In genomic region chr5:79200573-79201183, GRCh38 we compare ENCODE assay signal across 10 cellular contexts. TPM values are rescaled to one million over a fixed set of nuclear protein-coding genes. Genes with fewer than 3 reads are reported as not detected.
DNase-seq lines count a peak whose midpoint lies in the region; ATAC-seq, FAIRE-seq and TF ChIP-seq lines count a peak whose summit lies in the region.
"Had no signal": no experiment of that assay in that cellular context is flagged by ENCODE, and none has a peak within 500 bp of the region (broad histone marks: within the 10 kb centered on the region; RNA-seq: fewer than 3 reads in every experiment).

No MANE protein-coding gene starts in this region.

- TF ChIP-seq CTCF in A549 (IDR thresholded peaks at IDR 0.05) (peak; percentile 55), GM12864 (IDR thresholded peaks at IDR 0.05; ENCODE audit: low read depth, low read length, missing control alignments) (peak; percentile 58), OCI-LY3 (IDR thresholded peaks at IDR 0.05; ENCODE audit: low read depth, low read length) (peak; percentile 55), fibroblast of mammary gland (conservative IDR thresholded peaks at IDR 0.05; ENCODE audit: control insufficient read depth, insufficient read depth, low read depth, low read length) (peak; percentile 53)

- peak; percentile 87 to 90 for ATAC-seq in A549
- no peak for ATAC-seq in HG02970 (IDR thresholded peaks at IDR 0.05; ENCODE audit: low FRiP score, unreplicated experiment)
- ATAC-seq in HG03342 (IDR thresholded peaks at IDR 0.05; ENCODE audit: unreplicated experiment): no peak
- ATAC-seq in GM19467 (IDR thresholded peaks at IDR 0.05; ENCODE audit: unreplicated experiment): no peak

- 29% methylated on average over 3 of the region's 3 CpGs for WGBS in A549 (ENCODE audit: missing lambda C conversion rate)

- no peak overlapping the region for H3K4me2 ChIP-seq in A549
- 0 out of 2 replicates have a peak overlapping the region, but pooled peaks have one; percentile 24 for H3K4me2 ChIP-seq in OCI-LY3 (ENCODE audit: low read length)

- H3K4me3 ChIP-seq in A549 (no peak overlapping the region), GM12864 (ENCODE audit: low read depth, low read length) (no peak overlapping the region), OCI-LY3 (ENCODE audit: low read length) (no peak overlapping the region), fibroblast of mammary gland (ENCODE audit: control insufficient read depth, low read depth, low read length) (no peak overlapping the region)
- H3K4me3 ChIP-seq: uterus had no signal

- H3K4me1 ChIP-seq in A549: peaks cover 7% of the 10 kb centered on the region; the same call in 2 of the 3 replicates
- no peaks in the 10 kb centered on the region for H3K4me1 ChIP-seq in OCI-LY3 (ENCODE audit: low read length)
- H3K4me1 ChIP-seq: uterus had no signal

- no peaks in the 10 kb centered on the region for H3K79me2 ChIP-seq in OCI-LY3 (ENCODE audit: low read length)

- H3K27ac ChIP-seq in A549 (no peak overlapping the region), OCI-LY3 (ENCODE audit: low read length) (no peak overlapping the region)
- H3K27ac ChIP-seq: uterus had no signal

- POLR2A ChIA-PET in A549 (lab: Yijun Ruan, JAX): no interaction called here

- H4K20me1 ChIP-seq in OCI-LY3 (ENCODE audit: insufficient read depth, low read length): no peaks in the 10 kb centered on the region

- DNase-seq in A549 (ENCODE audit: low read depth in 1 of 2, low spot score in 1 of 2) (peak; percentile 20 to 56), GM12864 (ENCODE audit: low read depth) (no peak), fibroblast of mammary gland (ENCODE audit: low read depth) (peak; percentile 15), medulla oblongata (ENCODE audit: extremely low spot score) (no peak)
- DNase-seq: NCI-H187, uterus had no signal

- H2AFZ ChIP-seq in OCI-LY3 (ENCODE audit: low read depth, low read length): 0 out of 2 replicates have a peak overlapping the region, but pooled peaks have one; percentile 46

- H3K27me3 ChIP-seq in OCI-LY3 (ENCODE audit: low read depth, low read length): no peaks in the 10 kb centered on the region
- H3K27me3 ChIP-seq: uterus had no signal

- TF ChIP-seq EP300 in A549 (IDR thresholded peaks at IDR 0.05): no peak

- H3K36me3 ChIP-seq in OCI-LY3 (replicated peaks; ENCODE audit: low read depth, low read length): no peaks in the 10 kb centered on the region
- H3K36me3 ChIP-seq: uterus had no signal

- TF ChIP-seq POLR2A in A549 (IDR thresholded peaks at IDR 0.05; ENCODE audit: low read length): no peak

- CTCF ChIA-PET in A549 (lab: Yijun Ruan, JAX): interaction anchor here (0.7 to 2.1 kb wide), 8 partner anchors 9 to 264 kb away, joined by 3 to 7 read pairs (median 4); partner anchors contain the start of gene JMY

- no peak overlapping the region for H3K9ac ChIP-seq in OCI-LY3 (ENCODE audit: low read length)

- peak; percentile 27; a peak in 3 of 5 replicates for TF ChIP-seq RAD21 in A549 (conservative IDR thresholded peaks at IDR 0.05 in 1 of 2, IDR thresholded peaks at IDR 0.05 in 1 of 2)

- H3K9me3 ChIP-seq in A549: no peaks in the 10 kb centered on the region
- no peaks in the 10 kb centered on the region for H3K9me3 ChIP-seq in OCI-LY3 (ENCODE audit: insufficient read depth, low read length)
- H3K9me3 ChIP-seq: uterus had no signal

- no peak for FAIRE-seq in A549 (lab: Jason Lieb, UNC)

TF ChIP-seq in A549, 52 proteins besides CTCF, POLR2A, EP300 and RAD21:
- TF ChIP-seq SMC3 (IDR thresholded peaks at IDR 0.05) (peak; percentile 42; the same call in 2 of the 3 replicates), CHD4 (IDR thresholded peaks at IDR 0.05; ENCODE audit: borderline replicate concordance) (no peak)

RNA-seq across cellular contexts. Expression of gene JMY, which starts 35.3 kb away (rescaled TPM):
- 5.0 and 5.6 TPM in 2 replicates for polyA plus RNA-seq in A549 (2011; rRNA removed)
- 0.74 and 0.93 TPM in 2 replicates for polyA plus RNA-seq in A549 (2012; cell fraction: cytosol; rRNA removed)
- 0.95 and 1.2 TPM in 2 replicates for polyA plus RNA-seq in A549 (2012; cell fraction: nucleus; rRNA removed)
- polyA plus RNA-seq in A549 (2017; fragmentation: RNase III; extraction: RNeasy Plus Mini Kit Qiagen cat#74134 plus additional on column Dnase treatment): 2.5 to 4.2 TPM (median 2.9 TPM) in 3 replicates
- polyA minus RNA-seq in A549 (2011; rRNA and poly(A)+ RNA removed): 3.8 and 3.9 TPM in 2 replicates

Comparison
In these comparisons a context has a peak if more than half of its experiments do, and no peak if none do; other contexts are left out.
1. ATAC-seq: peak in A549 (2 of 2); none in HG02970 (single experiment), HG03342 (single experiment) and GM19467 (single experiment).
2. DNase-seq: peak in A549 (2 of 2) and fibroblast of mammary gland (single experiment); none in GM12864 (single experiment) and medulla oblongata (single experiment).
3. Peak in every context shown above with its lines, with median percentiles within 50 percentile points of each other: CTCF ChIP-seq.